Comparison of ENCODE assay signal across 2 cellular contexts in the genomic region with DNA sequence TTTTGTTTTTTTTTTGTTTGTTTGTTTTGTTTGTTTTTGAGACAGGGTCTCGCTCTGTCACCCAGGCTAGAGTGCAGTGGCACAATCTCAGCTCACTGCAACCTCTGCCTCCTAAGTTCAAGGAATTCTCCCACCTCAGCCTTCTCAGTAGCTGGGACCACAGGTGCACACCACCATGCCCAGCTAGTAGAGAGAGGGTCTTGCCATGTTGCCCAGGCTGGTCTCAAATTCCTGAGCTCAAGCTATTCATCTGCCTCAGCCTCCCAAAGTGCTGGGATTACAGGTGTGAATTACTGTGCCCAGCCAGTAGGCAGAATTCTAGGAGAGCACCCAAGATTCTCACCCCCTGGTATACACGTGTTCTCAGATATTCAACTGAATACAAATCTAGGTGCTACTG.
TF ChIP-seq lines count a peak whose summit lies in the region.

No MANE protein-coding gene starts in this region.

TF ChIP-seq in WTC11, 78 proteins besides CTCF, POLR2A, EP300 and RAD21:
- TF ChIP-seq ZNF121 (CRISPR knock-in tag; IDR thresholded peaks at IDR 0.05), result peak; percentile 97

TF ChIP-seq in H1, 55 proteins besides CTCF, POLR2A, EP300 and RAD21:
- 0 out of 2 replicates have a peak, but pooled peaks have one; percentile 30 for TF ChIP-seq TEAD4 (IDR thresholded peaks at IDR 0.05; ENCODE audit: low read depth, low read length)
